Comparison of ENCODE assay signal across 8 cellular contexts in the genomic region with DNA sequence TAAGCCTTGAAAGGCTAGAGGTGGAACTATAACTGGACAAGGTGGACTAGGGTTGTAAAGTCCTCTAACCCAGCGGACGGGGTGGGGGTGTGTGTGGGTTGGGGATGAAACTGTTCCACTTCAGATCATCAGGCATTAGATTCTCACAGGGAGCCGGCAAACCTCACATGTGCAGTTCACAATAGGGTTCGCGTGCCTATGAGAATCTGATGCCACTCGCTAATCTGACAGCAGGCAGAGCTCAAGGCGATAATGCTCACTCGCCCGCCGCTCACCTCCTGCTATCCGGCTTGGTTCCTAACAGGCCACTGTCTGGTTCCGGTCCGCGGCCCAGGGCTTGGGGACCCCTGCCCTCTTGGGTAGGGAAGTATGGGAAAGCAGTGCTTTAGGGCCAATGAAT. TPM values are rescaled to one million over a fixed set of nuclear protein-coding genes. Genes with fewer than 3 reads are reported as not detected.
A peak's percentile ranks its signal among the peaks of the same experiment; 100 is the strongest.
DNase-seq lines count a peak whose midpoint lies in the region; ATAC-seq lines count a peak whose summit lies in the region.

No MANE protein-coding gene starts in this region.

- peaks cover 6% of the 10 kb centered on the region for H3K36me3 Mint-ChIP-seq in T-helper 17 cell (ENCODE audit: low read depth)
- peaks cover 33% of the 10 kb centered on the region for H3K36me3 Mint-ChIP-seq in natural killer cell treated with Interleukin-12 subunit alpha and Interleukin-12 subunit beta and Interleukin-15 and Interleukin-18, amount 100 ng/mL, for 72 hours

- peak overlapping the region; percentile 98 for H3K27ac Mint-ChIP-seq in T-helper 17 cell
- peak overlapping the region; percentile 98 to 99 for H3K27ac Mint-ChIP-seq in natural killer cell treated with Interleukin-12 subunit alpha and Interleukin-12 subunit beta and Interleukin-15 and Interleukin-18, amount 100 ng/mL, for 72 hours

- H3K9ac ChIP-seq in duodenal mucosa (ENCODE audit: low read depth in 1 of 2, low read length in 2 of 2) = peak overlapping the region; percentile 91 to 95

- no peaks in the 10 kb centered on the region for H3K9me3 ChIP-seq in T-helper 17 cell (ENCODE audit: control insufficient read depth, low read length, poor library complexity, severe bottlenecking)
- H3K9me3 ChIP-seq in duodenal mucosa (ENCODE audit: control insufficient read depth in 1 of 2, low read length in 2 of 2) = no peaks in the 10 kb centered on the region

- no peaks in the 10 kb centered on the region for H3K27me3 Mint-ChIP-seq in T-helper 17 cell
- H3K27me3 Mint-ChIP-seq in natural killer cell treated with Interleukin-12 subunit alpha and Interleukin-12 subunit beta and Interleukin-15 and Interleukin-18, amount 100 ng/mL, for 72 hours = no peaks in the 10 kb centered on the region

- ATAC-seq in T-helper 17 cell = no peak
- ATAC-seq in natural killer cell treated with Interleukin-12 subunit alpha and Interleukin-12 subunit beta and Interleukin-15 and Interleukin-18, amount 100 ng/mL, for 72 hours = no peak
- no peak for ATAC-seq in GM21390 (IDR thresholded peaks at IDR 0.05; ENCODE audit: unreplicated experiment)
- no peak for ATAC-seq in GM19395 (IDR thresholded peaks at IDR 0.05; ENCODE audit: unreplicated experiment)
- ATAC-seq in GM18519 (IDR thresholded peaks at IDR 0.05; ENCODE audit: low FRiP score, unreplicated experiment) = no peak

- peak; percentile 9 to 13 for DNase-seq in activated CD4-positive, alpha-beta T cell treated with anti-CD3 and anti-CD28 coated beads for 4 hours
- DNase-seq in activated CD4-positive, alpha-beta T cell treated with anti-CD3 and anti-CD28 coated beads for 1 hour = no peak
- no peak for DNase-seq in T-helper 17 cell
- no peak for DNase-seq in natural killer cell treated with Interleukin-12 subunit alpha and Interleukin-12 subunit beta and Interleukin-15 and Interleukin-18, amount 100 ng/mL, for 72 hours (ENCODE audit: low spot score)

- H3K36me3 ChIP-seq in duodenal mucosa (ENCODE audit: control insufficient read depth in 1 of 2, insufficient read depth in 2 of 2, low read length in 2 of 2) = peaks cover 11 to 30% of the 10 kb centered on the region in 2 donors

- peak overlapping the region; percentile 87 to 98 for H3K4me3 ChIP-seq in duodenal mucosa (ENCODE audit: low read depth in 1 of 2, low read length in 2 of 2)

- no peaks in the 10 kb centered on the region for H3K27me3 ChIP-seq in duodenal mucosa (ENCODE audit: control insufficient read depth in 1 of 2, insufficient read depth in 2 of 2, low read length in 2 of 2)

- H3K9me3 Mint-ChIP-seq in natural killer cell treated with Interleukin-12 subunit alpha and Interleukin-12 subunit beta and Interleukin-15 and Interleukin-18, amount 100 ng/mL, for 72 hours = no peaks in the 10 kb centered on the region

- H3K27ac ChIP-seq in duodenal mucosa (ENCODE audit: low read depth, low read length) = peak overlapping the region; percentile 28

- peaks cover 53% of the 10 kb centered on the region for H3K4me1 Mint-ChIP-seq in T-helper 17 cell
- H3K4me1 Mint-ChIP-seq in natural killer cell treated with Interleukin-12 subunit alpha and Interleukin-12 subunit beta and Interleukin-15 and Interleukin-18, amount 100 ng/mL, for 72 hours (ENCODE audit: low read depth in 2 of 2) = peaks cover 46 to 51% of the 10 kb centered on the region in 2 donors

- peak overlapping the region; percentile 97 for H3K4me3 Mint-ChIP-seq in T-helper 17 cell
- peak overlapping the region; percentile 99 for H3K4me3 Mint-ChIP-seq in natural killer cell treated with Interleukin-12 subunit alpha and Interleukin-12 subunit beta and Interleukin-15 and Interleukin-18, amount 100 ng/mL, for 72 hours

- peaks cover 29 to 41% of the 10 kb centered on the region in 2 donors for H3K4me1 ChIP-seq in duodenal mucosa (ENCODE audit: control insufficient read depth in 1 of 2, insufficient read depth in 2 of 2, low read length in 2 of 2)

RNA-seq across cellular contexts. Expression of a gene that starts 1.0 kb away (rescaled TPM):
- 1 to 10 TPM; 3.7 to 5.7 TPM for total RNA-seq in T-helper 17 cell
- total RNA-seq in natural killer cell treated with Interleukin-12 subunit alpha and Interleukin-12 subunit beta and Interleukin-15 and Interleukin-18, amount 100 ng/mL, for 72 hours = 10 to 100 TPM; 21.2 to 22.8 TPM

RNA-seq across cellular contexts. Expression of a gene that starts 42.6 kb away (rescaled TPM):
- 10 to 100 TPM; 17.8 to 21.1 TPM for total RNA-seq in T-helper 17 cell
- total RNA-seq in natural killer cell treated with Interleukin-12 subunit alpha and Interleukin-12 subunit beta and Interleukin-15 and Interleukin-18, amount 100 ng/mL, for 72 hours = 10 to 100 TPM; 37.2 to 39.6 TPM

Comparison
In these comparisons a context has a peak if more than half of its experiments do, and no peak if none do; other contexts are left out.
1. DNase-seq: peak in activated CD4-positive, alpha-beta T cell treated with anti-CD3 and anti-CD28 coated beads for 4 hours (2 of 2); none in activated CD4-positive, alpha-beta T cell treated with anti-CD3 and anti-CD28 coated beads for 1 hour (single experiment), T-helper 17 cell (0 of 3) and natural killer cell treated with Interleukin-12 subunit alpha and Interleukin-12 subunit beta and Interleukin-15 and Interleukin-18, amount 100 ng/mL, for 72 hours (single experiment).